In the genomic region with DNA sequence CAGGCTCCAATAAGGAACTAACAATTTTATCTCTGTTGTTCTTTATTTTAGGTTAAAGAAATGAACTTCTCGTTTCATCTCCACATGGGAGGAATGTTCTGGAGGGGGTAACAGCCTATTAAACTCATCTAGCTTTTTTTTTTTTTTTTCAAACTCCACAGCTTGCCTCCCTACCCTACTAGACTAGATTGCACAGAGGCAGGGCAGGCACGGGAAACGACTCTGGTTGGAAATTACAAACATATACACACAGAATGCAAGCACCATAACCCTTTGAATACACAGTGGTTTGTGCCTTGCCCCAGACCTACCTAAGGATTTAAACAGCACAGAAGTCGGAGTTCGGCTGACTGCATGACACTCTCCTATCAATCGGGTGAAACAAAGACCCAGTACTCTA, we compare ENCODE assay signal across 13 cellular contexts. TPM values are rescaled to one million over a fixed set of nuclear protein-coding genes. Genes with fewer than 3 reads are reported as not detected.
DNase-seq lines count a peak whose midpoint lies in the region; ATAC-seq and TF ChIP-seq lines count a peak whose summit lies in the region.
"Had no signal": no experiment of that assay in that cellular context is flagged by ENCODE, and none has a peak within 500 bp of the region (broad histone marks: within the 10 kb centered on the region; RNA-seq: fewer than 3 reads in every experiment).

No MANE protein-coding gene starts in this region.

- no peaks in the 10 kb centered on the region for H3K27me3 Mint-ChIP-seq in T-helper 1 cell treated with Interleukin-12 subunit alpha and Interleukin-12 subunit beta and Interleukin-4 antibody, amounts not matched to agents 30 μg/mL and 1 μg/mL, for 36 hours (ENCODE audit: low read depth)
- no peaks in the 10 kb centered on the region for H3K27me3 Mint-ChIP-seq in activated B cell treated with CpG ODN at 0.5 μM for 24 hours

- no peak overlapping the region for H3K9ac ChIP-seq in smooth muscle cell (ENCODE audit: low read depth)

- H3K4me3 ChIP-seq in fibroblast of the aortic adventitia (ENCODE audit: low read depth, low read length) (peak overlapping the region; percentile 72), smooth muscle cell (no peak overlapping the region), aorta (ENCODE audit: low read length in 2 of 2) (no peak overlapping the region)

- no peak overlapping the region for H2AFZ ChIP-seq in smooth muscle cell (ENCODE audit: low read depth)

- H3K9me3 ChIP-seq in smooth muscle cell (replicated peaks; ENCODE audit: low read depth), result no peaks in the 10 kb centered on the region
- H3K9me3 ChIP-seq in aorta (ENCODE audit: control insufficient read depth, low read length), result no peaks in the 10 kb centered on the region
- H3K9me3 ChIP-seq: tibial artery had no signal

- WGBS in smooth muscle cell (ENCODE audit: low lambda C conversion rate), result 48% methylated on average over 6 of the region's 6 CpGs
- WGBS in aorta, 2 donors, result 36 to 52% methylated on average over 6 of the region's 6 CpGs

- ATAC-seq in activated B cell treated with CpG ODN at 0.5 μM for 24 hours (ENCODE audit: low read depth) (no peak), aorta (ENCODE audit: low FRiP score) (no peak)

- H4K20me1 ChIP-seq in smooth muscle cell (ENCODE audit: low read depth), result peaks cover 69% of the 10 kb centered on the region

- H3K36me3 ChIP-seq in smooth muscle cell (ENCODE audit: low read depth) (no peaks in the 10 kb centered on the region), aorta (ENCODE audit: control insufficient read depth in 1 of 2, insufficient read depth in 2 of 2, low read length in 1 of 2) (no peaks in the 10 kb centered on the region)
- H3K36me3 ChIP-seq: tibial artery had no signal

- H3K27me3 ChIP-seq in smooth muscle cell (ENCODE audit: low read depth) (no peaks in the 10 kb centered on the region), aorta (ENCODE audit: control insufficient read depth in 1 of 2, insufficient read depth in 2 of 2, low read length in 1 of 2) (no peaks in the 10 kb centered on the region)
- H3K27me3 ChIP-seq: tibial artery had no signal

- peaks cover 10% of the 10 kb centered on the region for H3K36me3 Mint-ChIP-seq in T-helper 1 cell treated with Interleukin-12 subunit alpha and Interleukin-12 subunit beta and Interleukin-4 antibody, amounts not matched to agents 30 μg/mL and 1 μg/mL, for 36 hours (ENCODE audit: low read depth)
- H3K36me3 Mint-ChIP-seq in activated B cell treated with CpG ODN at 0.5 μM for 24 hours (ENCODE audit: low read depth), result peaks cover 17% of the 10 kb centered on the region

- peaks cover 50% of the 10 kb centered on the region for H3K4me1 Mint-ChIP-seq in T-helper 1 cell treated with Interleukin-12 subunit alpha and Interleukin-12 subunit beta and Interleukin-4 antibody, amounts not matched to agents 30 μg/mL and 1 μg/mL, for 36 hours (ENCODE audit: low read depth)
- peaks cover 60% of the 10 kb centered on the region for H3K4me1 Mint-ChIP-seq in activated B cell treated with CpG ODN at 0.5 μM for 24 hours

- no peak for DNase-seq in T-helper 1 cell
- no peak for DNase-seq in activated B cell treated with CpG ODN at 0.5 μM for 24 hours
- DNase-seq in fibroblast of the aortic adventitia (ENCODE audit: low read depth), result no peak
- DNase-seq in smooth muscle cell (lab: John Stamatoyannopoulos, UW; ENCODE audit: unreplicated experiment), result no peak
- DNase-seq in aorta, result no peak
- DNase-seq in COR-L47 (lab: John Stamatoyannopoulos, UW), result no peak
- DNase-seq in activated gamma-delta T cell (lab: John Stamatoyannopoulos, UW), result no peak
- DNase-seq: 8988T; effector CD8-positive, alpha-beta T cell; NCI-H1436; SIG-M5; tibial artery had no signal

- CTCF ChIA-PET in activated B cell treated with CpG ODN at 0.5 μM for 24 hours (lab: Charles Lee), result interaction anchor here (1.1 kb wide), 1 partner anchor 42 kb away, joined by 3 read pairs; no protein-coding TSS in a partner anchor

- H3K27ac Mint-ChIP-seq in T-helper 1 cell treated with Interleukin-12 subunit alpha and Interleukin-12 subunit beta and Interleukin-4 antibody, amounts not matched to agents 30 μg/mL and 1 μg/mL, for 36 hours, result peak overlapping the region; percentile 23
- H3K27ac Mint-ChIP-seq in activated B cell treated with CpG ODN at 0.5 μM for 24 hours, result no peak overlapping the region

- intact Hi-C loops in activated B cell treated with CpG ODN at 0.5 μM for 24 hours (cut with micrococcal nuclease) (loop anchor here (5.0 kb wide), 3 partner anchors 33 to 422 kb away; a partner anchor contains a TSS), aorta (cut with DNase I) (loop anchor here in 1 of 2 donors (5.0 kb wide), 2 partner anchors 73 to 287 kb away; no protein-coding TSS in a partner anchor)

- peak overlapping the region; percentile 98 for H3K4me3 Mint-ChIP-seq in T-helper 1 cell treated with Interleukin-12 subunit alpha and Interleukin-12 subunit beta and Interleukin-4 antibody, amounts not matched to agents 30 μg/mL and 1 μg/mL, for 36 hours
- peak overlapping the region; percentile 53 for H3K4me3 Mint-ChIP-seq in activated B cell treated with CpG ODN at 0.5 μM for 24 hours

- peaks cover 64% of the 10 kb centered on the region for H3K79me2 ChIP-seq in smooth muscle cell (ENCODE audit: low read depth)

- TF ChIP-seq CTCF in activated B cell treated with CpG ODN at 0.5 μM for 24 hours (IDR thresholded peaks at IDR 0.05) (no peak), fibroblast of the aortic adventitia (IDR thresholded peaks at IDR 0.05; ENCODE audit: insufficient read depth, low read length) (no peak), smooth muscle cell (IDR thresholded peaks at IDR 0.05; ENCODE audit: borderline replicate concordance, insufficient read depth, poor library complexity, severe bottlenecking) (no peak)

- H3K4me1 ChIP-seq in smooth muscle cell (ENCODE audit: low read depth) (peaks cover 8% of the 10 kb centered on the region), aorta (ENCODE audit: control insufficient read depth in 1 of 2, insufficient read depth in 2 of 2, low read length in 2 of 2) (no peaks in the 10 kb centered on the region)

- POLR2A ChIA-PET in activated B cell treated with CpG ODN at 0.5 μM for 24 hours (lab: Charles Lee), result no interaction called here

- no peaks in the 10 kb centered on the region for H3F3A ChIP-seq in smooth muscle cell (ENCODE audit: low read depth)

- H3K27ac ChIP-seq in smooth muscle cell (ENCODE audit: low read depth), result no peak overlapping the region
- H3K27ac ChIP-seq in aorta (ENCODE audit: low read depth in 1 of 2, low read length in 2 of 2), result no peak overlapping the region

- H3K4me2 ChIP-seq in smooth muscle cell, result peak overlapping the region; percentile 91

- no peaks in the 10 kb centered on the region for H3K9me3 Mint-ChIP-seq in T-helper 1 cell treated with Interleukin-12 subunit alpha and Interleukin-12 subunit beta and Interleukin-4 antibody, amounts not matched to agents 30 μg/mL and 1 μg/mL, for 36 hours
- H3K9me3 Mint-ChIP-seq in activated B cell treated with CpG ODN at 0.5 μM for 24 hours, result no peaks in the 10 kb centered on the region

RNA-seq across cellular contexts. Expression of a gene that starts 2.7 kb away (rescaled TPM):
- total RNA-seq in activated B cell treated with CpG ODN at 0.5 μM for 24 hours (56.8 and 69.0 TPM in 2 replicates), fibroblast of the aortic adventitia (ENCODE audit: low replicate concordance) (21.6 and 27.4 TPM in 2 replicates), smooth muscle cell (13.1 and 17.9 TPM in 2 replicates), aorta (10 to 100 TPM; 73.5 to 80.7 TPM)
- polyA plus RNA-seq in smooth muscle cell (11.9 and 15.0 TPM in 2 replicates), aorta (10 to 100 TPM; 10.4 to 24.9 TPM)

RNA-seq across cellular contexts. Expression of a gene that starts 49.2 kb away (rescaled TPM):
- total RNA-seq in activated B cell treated with CpG ODN at 0.5 μM for 24 hours (not detected in 2 replicates), fibroblast of the aortic adventitia (ENCODE audit: low replicate concordance) (not detected in 2 replicates), smooth muscle cell (not detected in 2 replicates), aorta (not detected)
- polyA plus RNA-seq in smooth muscle cell (not detected in 2 replicates), aorta (not detected)
